Comparison of ENCODE assay signal across 1 cellular context in genomic region chr12:56189918-56190694, GRCh38.
TF ChIP-seq lines count a peak whose summit lies in the region.

No MANE protein-coding gene starts in this region.

TF ChIP-seq in WTC11, 78 proteins besides CTCF, POLR2A, EP300 and RAD21 (continued from another document):
- TF ChIP-seq HMGXB4 (CRISPR knock-in tag; IDR thresholded peaks at IDR 0.05) (peak; percentile 72), FOXP1 (CRISPR knock-in tag; IDR thresholded peaks at IDR 0.05; ENCODE audit: borderline replicate concordance) (peak; percentile 36; the same call in 1 of the 2 replicates), E2F1 (CRISPR knock-in tag; IDR thresholded peaks at IDR 0.05) (no peak), CREM (CRISPR knock-in tag; IDR thresholded peaks at IDR 0.05) (peak; percentile 62; the same call in 1 of the 2 replicates), ZNF121 (CRISPR knock-in tag; IDR thresholded peaks at IDR 0.05) (peak; percentile 87)
